20 cellular contexts compared by ENCODE assay signal in the genomic region with DNA sequence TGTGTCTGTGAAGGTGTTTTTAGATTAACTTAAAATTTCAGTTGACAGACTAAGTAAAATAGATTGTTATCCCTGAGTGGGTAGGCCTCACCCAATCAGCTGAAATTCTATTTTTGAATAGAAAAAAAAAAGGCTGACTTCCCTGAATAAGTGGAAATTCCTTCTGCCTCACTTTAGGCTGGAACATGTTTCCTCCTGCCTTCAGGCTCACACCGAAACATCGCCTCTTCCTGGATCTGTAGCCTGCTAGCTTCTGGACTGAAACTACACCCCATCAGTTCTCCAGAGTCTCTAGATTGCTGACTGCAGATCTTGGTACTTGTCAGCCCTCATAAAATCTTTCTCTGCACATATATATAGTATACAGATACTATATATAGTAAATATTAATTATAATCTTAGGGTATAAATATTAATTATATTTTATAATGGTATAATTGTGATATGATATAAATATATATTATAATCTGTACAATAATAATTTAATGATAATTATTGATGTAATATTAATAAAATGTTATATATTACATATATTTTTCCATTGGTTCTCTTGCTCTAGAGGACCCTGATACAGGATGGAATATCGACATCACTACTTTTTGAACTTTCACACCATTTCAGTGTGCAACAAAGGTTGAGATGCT. TPM values are rescaled to one million over a fixed set of nuclear protein-coding genes. Genes with fewer than 3 reads are reported as not detected.
DNase-seq lines count a peak whose midpoint lies in the region; ATAC-seq, FAIRE-seq and TF ChIP-seq lines count a peak whose summit lies in the region.
"Had no signal": no experiment of that assay in that cellular context is flagged by ENCODE, and none has a peak within 500 bp of the region (broad histone marks: within the 10 kb centered on the region; RNA-seq: fewer than 3 reads in every experiment).

No MANE protein-coding gene starts in this region.

- BruUV-seq in mammary epithelial cell (replicated peaks; lab: Mats Ljungman, UMichigan) (no TSS peak), MCF 10A (replicated peaks; lab: Mats Ljungman, UMichigan) (no TSS peak)

- no peaks in the 10 kb centered on the region for H3K36me3 Mint-ChIP-seq in MCF 10A (ENCODE audit: insufficient read depth, unreplicated experiment)
- H3K36me3 Mint-ChIP-seq: CD4-positive, alpha-beta memory T cell had no signal

- CTCF ChIA-PET in mammary epithelial cell (lab: Charles Lee; ENCODE audit: low non-redundant PET) (no interaction called here), MCF 10A (lab: Yijun Ruan, JAX) (interaction anchor here (0.5 to 0.7 kb wide), 2 partner anchors 66 to 768 kb away, joined by 3 read pairs; no protein-coding TSS in a partner anchor)

- peak overlapping the region; percentile 26 for H2AFZ ChIP-seq in mammary epithelial cell (ENCODE audit: low read depth, low read length)
- H2AFZ ChIP-seq: GM23338 had no signal

- in situ Hi-C loops in mammary epithelial cell (cut with MboI; ENCODE audit: low sequenced_read_pairs in 2 of 2), result no loop called here

- POLR2A ChIA-PET in MCF 10A (lab: Yijun Ruan, JAX), result no interaction called here

- intact Hi-C loops in mammary epithelial cell (cut with micrococcal nuclease) (no loop called here), MCF 10A (cut with micrococcal nuclease) (no loop called here), kidney (cut with DNase I) (no loop called here)

- H3K9me3 Mint-ChIP-seq in MCF 10A (ENCODE audit: unreplicated experiment), result peaks cover 4% of the 10 kb centered on the region

- DNase-seq in mammary epithelial cell (peak; percentile 5), MCF 10A (ENCODE audit: unreplicated experiment) (no peak), bronchial epithelial cell (ENCODE audit: low read depth) (peak; percentile 58), foreskin keratinocyte (peak in 1 of 2 donors; percentile 80), kidney (no peak), occipital lobe (lab: John Stamatoyannopoulos, UW) (no peak), 8988T (no peak)
- DNase-seq: C1 segment of cervical spinal cord; Caco-2; CD4-positive, alpha-beta memory T cell; DMS153; DND-41; H9 had no signal

- H3K9me3 ChIP-seq in mammary epithelial cell (replicated peaks; ENCODE audit: insufficient read depth, low read length) (no peaks in the 10 kb centered on the region), kidney (ENCODE audit: control insufficient read depth in 1 of 2, low read length in 2 of 2) (no peaks in the 10 kb centered on the region)
- H3K9me3 ChIP-seq: Caco-2 had no signal

- FAIRE-seq in bronchial epithelial cell (lab: Jason Lieb, UNC) (no peak), kidney (lab: Jason Lieb, UNC) (peak; percentile 65)
- FAIRE-seq: G401.6, GM12892, GM19239 had no signal

- TF ChIP-seq POLR2A in GM18505 (IDR thresholded peaks at IDR 0.05; ENCODE audit: borderline replicate concordance, extremely low read depth, insufficient read depth, insufficient read length), result no peak

- H3K27me3 ChIP-seq in mammary epithelial cell (ENCODE audit: insufficient read depth, low read length) (no peaks in the 10 kb centered on the region), bronchial epithelial cell (ENCODE audit: control insufficient read depth, insufficient read depth, low read length) (no peaks in the 10 kb centered on the region), foreskin keratinocyte (no peaks in the 10 kb centered on the region)

- ATAC-seq in foreskin keratinocyte, result peak; percentile 87
- ATAC-seq in GM18505 (IDR thresholded peaks at IDR 0.05; ENCODE audit: unreplicated experiment), result no peak
- ATAC-seq: GM23338, HCT116 had no signal

- H3K4me3 Mint-ChIP-seq in MCF 10A (ENCODE audit: unreplicated experiment), result no peak overlapping the region
- H3K4me3 Mint-ChIP-seq: CD4-positive, alpha-beta memory T cell; GM23338; H9 had no signal

- no peaks in the 10 kb centered on the region for H3K27me3 Mint-ChIP-seq in MCF 10A (ENCODE audit: insufficient read depth, unreplicated experiment)
- H3K27me3 Mint-ChIP-seq: CD4-positive, alpha-beta memory T cell had no signal

- WGBS in mammary epithelial cell (ENCODE audit: low coverage, missing lambda C conversion rate), result 90% methylated on average over 3 of the region's 3 CpGs

- no peaks in the 10 kb centered on the region for H4K20me1 ChIP-seq in mammary epithelial cell (ENCODE audit: insufficient read depth, low read length)

- H3K36me3 ChIP-seq in mammary epithelial cell (ENCODE audit: insufficient read depth, low read length), result no peaks in the 10 kb centered on the region
- no peaks in the 10 kb centered on the region for H3K36me3 ChIP-seq in bronchial epithelial cell (ENCODE audit: control insufficient read depth, insufficient read depth, low read length)
- H3K36me3 ChIP-seq in kidney (ENCODE audit: control insufficient read depth in 1 of 2, insufficient read depth in 2 of 2, low read length in 2 of 2), result no peaks in the 10 kb centered on the region

- H3K27ac ChIP-seq in mammary epithelial cell (ENCODE audit: insufficient read depth, low read depth, low read length) (no peak overlapping the region), foreskin keratinocyte (peak overlapping the region; percentile 60), kidney (ENCODE audit: low read depth in 2 of 2, low read length in 2 of 2) (no peak overlapping the region)
- H3K27ac ChIP-seq: 22Rv1 had no signal

- H3K4me1 ChIP-seq in mammary epithelial cell (ENCODE audit: insufficient read depth, low read length), result no peaks in the 10 kb centered on the region
- peaks cover 8% of the 10 kb centered on the region for H3K4me1 ChIP-seq in foreskin keratinocyte
- H3K4me1 ChIP-seq in kidney (ENCODE audit: control insufficient read depth in 1 of 2, insufficient read depth in 1 of 2, low read depth in 1 of 2, low read length in 2 of 2), result no peaks in the 10 kb centered on the region
- H3K4me1 ChIP-seq: Caco-2 had no signal

- H3K27ac Mint-ChIP-seq in MCF 10A (ENCODE audit: low read depth, unreplicated experiment), result no peak overlapping the region
- H3K27ac Mint-ChIP-seq: CD4-positive, alpha-beta memory T cell; GM23338; H9 had no signal

- H3K79me2 ChIP-seq in mammary epithelial cell (ENCODE audit: insufficient read depth, low read length), result no peaks in the 10 kb centered on the region

- H3K4me2 ChIP-seq in mammary epithelial cell (ENCODE audit: insufficient read depth, low read depth, low read length), result no peak overlapping the region
- H3K4me2 ChIP-seq: GM23338 had no signal

- TF ChIP-seq CTCF in mammary epithelial cell (conservative IDR thresholded peaks at IDR 0.05 in 1 of 2, IDR thresholded peaks at IDR 0.05 in 1 of 2; ENCODE audit: extremely low read depth in 1 of 2, insufficient read depth in 1 of 2, low read depth in 1 of 2, low read length in 2 of 2), result no peak
- no peak for TF ChIP-seq CTCF in MCF 10A (IDR thresholded peaks at IDR 0.05; ENCODE audit: unreplicated experiment)
- no peak for TF ChIP-seq CTCF in bronchial epithelial cell (IDR thresholded peaks at IDR 0.05; ENCODE audit: insufficient read depth, low read length, severe bottlenecking)
- TF ChIP-seq CTCF in foreskin keratinocyte (conservative IDR thresholded peaks at IDR 0.05), result no peak
- TF ChIP-seq CTCF in kidney (IDR thresholded peaks at IDR 0.05; ENCODE audit: borderline replicate concordance, extremely low read depth, insufficient read depth), result no peak

- no peak overlapping the region for H3K4me3 ChIP-seq in mammary epithelial cell (replicated peaks in 1 of 3; ENCODE audit: insufficient read depth in 1 of 3, low read depth in 2 of 3, low read length in 3 of 3)
- no peak overlapping the region for H3K4me3 ChIP-seq in bronchial epithelial cell (ENCODE audit: low read depth, low read length)
- H3K4me3 ChIP-seq in kidney (ENCODE audit: low read length in 2 of 2), result no peak overlapping the region
- H3K4me3 ChIP-seq: GM23338 had no signal

- dilution Hi-C loops in mammary epithelial cell (cut with HindIII; ENCODE audit: low sequenced_read_pairs), result no loop called here

- H3K9ac ChIP-seq in mammary epithelial cell (ENCODE audit: insufficient read depth, low read length) (no peak overlapping the region), kidney (ENCODE audit: low read length in 2 of 2) (no peak overlapping the region)

- H3K4me1 Mint-ChIP-seq in MCF 10A (ENCODE audit: insufficient read depth, unreplicated experiment), result no peaks in the 10 kb centered on the region
- H3K4me1 Mint-ChIP-seq: CD4-positive, alpha-beta memory T cell; H9 had no signal

RNA-seq across cellular contexts. Expression of gene SLIT2, which starts 13.7 kb away (rescaled TPM):
- total RNA-seq in mammary epithelial cell (1 to 10 TPM in 1 of 2 donors, under 1 TPM in 1; 0.17 to 4.2 TPM), MCF 10A (2022) (8.4 and 10.2 TPM in 2 replicates), bronchial epithelial cell (0.79 and 1.9 TPM in 2 replicates), foreskin keratinocyte (22.6 and 26.9 TPM in 2 replicates), kidney (11.5 TPM), occipital lobe (14.7 TPM)
- polyA plus RNA-seq in mammary epithelial cell (1.9 TPM), foreskin keratinocyte (4.5 and 6.0 TPM in 2 replicates), kidney (ENCODE audit: insufficient read depth, low read depth, low replicate concordance) (9.2 TPM)
- polyA minus RNA-seq in mammary epithelial cell, result 4.9 TPM
- total RNA-seq: CD4-positive, alpha-beta memory T cell had no signal
- polyA plus RNA-seq: CD4-positive, alpha-beta memory T cell had no signal

Comparison
In these comparisons a context has a peak if more than half of its experiments do, and no peak if none do; other contexts are left out.
1. DNase-seq: peak in mammary epithelial cell (single experiment) and bronchial epithelial cell (single experiment); none in MCF 10A (single experiment), kidney (single experiment), occipital lobe (single experiment) and 8988T (single experiment).